8 cellular contexts compared by ENCODE assay signal in genomic region chr14:77027538-77028383, GRCh38. TPM values are rescaled to one million over a fixed set of nuclear protein-coding genes. Genes with fewer than 3 reads are reported as not detected.
DNase-seq lines count a peak whose midpoint lies in the region; ATAC-seq and TF ChIP-seq lines count a peak whose summit lies in the region.

No MANE protein-coding gene starts in this region.

- H3K36me3 Mint-ChIP-seq in endothelial cell (ENCODE audit: low read depth, unreplicated experiment) = no peaks in the 10 kb centered on the region
- peaks cover 17% of the 10 kb centered on the region for H3K36me3 Mint-ChIP-seq in stimulated activated naive CD8-positive, alpha-beta T cell treated with anti-CD3 and anti-CD28 coated beads, Interleukin-15, Interleukin-2, amounts not matched to agents 100 ng/mL and 50 ng/mL, for 24 hours (ENCODE audit: low read depth)

- H3K9me3 ChIP-seq in mononuclear cell (ENCODE audit: low read depth, low read length) = no peaks in the 10 kb centered on the region

- peak; percentile 69 for DNase-seq in NK-92 treated with Interleukin-12 subunit alpha and Interleukin-12 subunit beta, amount 100 ng/mL, for 24 hours (lab: John Stamatoyannopoulos, UW)
- DNase-seq in NK-92 (lab: John Stamatoyannopoulos, UW; ENCODE audit: unreplicated experiment) (no peak), NCI-H1694 treated with DMSO at 0.1 percent for 48 hours (lab: John Stamatoyannopoulos, UW) (peak; percentile 35), endothelial cell (ENCODE audit: low spot score) (peak; percentile 44)
- peak; percentile 40 to 56 (median 47) for DNase-seq in activated CD8-positive, alpha-beta memory T cell treated with anti-CD3 and anti-CD28 coated beads for 48 hours (ENCODE audit: low read depth in 2 of 3, low spot score in 2 of 3)

- H3K4me3 ChIP-seq in mononuclear cell (ENCODE audit: low read length) = peak overlapping the region; percentile 75

- H3K27ac Mint-ChIP-seq in endothelial cell (ENCODE audit: unreplicated experiment) = no peak overlapping the region
- peak overlapping the region; percentile 67 for H3K27ac Mint-ChIP-seq in stimulated activated naive CD8-positive, alpha-beta T cell treated with anti-CD3 and anti-CD28 coated beads, Interleukin-15, Interleukin-2, amounts not matched to agents 100 ng/mL and 50 ng/mL, for 24 hours

- peaks cover 78% of the 10 kb centered on the region for H3K4me1 ChIP-seq in mononuclear cell (ENCODE audit: insufficient read depth, low read length)

- no peaks in the 10 kb centered on the region for H3K9me3 Mint-ChIP-seq in endothelial cell (ENCODE audit: unreplicated experiment)
- no peaks in the 10 kb centered on the region for H3K9me3 Mint-ChIP-seq in stimulated activated naive CD8-positive, alpha-beta T cell treated with anti-CD3 and anti-CD28 coated beads, Interleukin-15, Interleukin-2, amounts not matched to agents 100 ng/mL and 50 ng/mL, for 24 hours

- H3K27me3 ChIP-seq in mononuclear cell (ENCODE audit: insufficient read depth, low read length) = no peaks in the 10 kb centered on the region

- no peak overlapping the region for H3K4me3 Mint-ChIP-seq in endothelial cell (ENCODE audit: unreplicated experiment)
- peak overlapping the region; percentile 92 for H3K4me3 Mint-ChIP-seq in stimulated activated naive CD8-positive, alpha-beta T cell treated with anti-CD3 and anti-CD28 coated beads, Interleukin-15, Interleukin-2, amounts not matched to agents 100 ng/mL and 50 ng/mL, for 24 hours

- ATAC-seq in HG02763 (IDR thresholded peaks at IDR 0.05; ENCODE audit: unreplicated experiment) = peak; percentile 33

- peaks cover 38% of the 10 kb centered on the region for H3K4me1 Mint-ChIP-seq in endothelial cell (ENCODE audit: unreplicated experiment)
- H3K4me1 Mint-ChIP-seq in stimulated activated naive CD8-positive, alpha-beta T cell treated with anti-CD3 and anti-CD28 coated beads, Interleukin-15, Interleukin-2, amounts not matched to agents 100 ng/mL and 50 ng/mL, for 24 hours (ENCODE audit: low read depth) = peaks cover 67% of the 10 kb centered on the region

- no peak for TF ChIP-seq CTCF in endothelial cell (IDR thresholded peaks at IDR 0.05; ENCODE audit: unreplicated experiment)

- peaks cover 13% of the 10 kb centered on the region for H3K27me3 Mint-ChIP-seq in endothelial cell (ENCODE audit: unreplicated experiment)
- no peaks in the 10 kb centered on the region for H3K27me3 Mint-ChIP-seq in stimulated activated naive CD8-positive, alpha-beta T cell treated with anti-CD3 and anti-CD28 coated beads, Interleukin-15, Interleukin-2, amounts not matched to agents 100 ng/mL and 50 ng/mL, for 24 hours

RNA-seq across cellular contexts. Expression of gene IRF2BPL, which starts 0.7 kb away (rescaled TPM):
- total RNA-seq in endothelial cell (ENCODE audit: unreplicated experiment) = 8.6 TPM
- 36.1 TPM for total RNA-seq in mononuclear cell
